Comparison of ENCODE assay signal across 10 cellular contexts in the genomic region with DNA sequence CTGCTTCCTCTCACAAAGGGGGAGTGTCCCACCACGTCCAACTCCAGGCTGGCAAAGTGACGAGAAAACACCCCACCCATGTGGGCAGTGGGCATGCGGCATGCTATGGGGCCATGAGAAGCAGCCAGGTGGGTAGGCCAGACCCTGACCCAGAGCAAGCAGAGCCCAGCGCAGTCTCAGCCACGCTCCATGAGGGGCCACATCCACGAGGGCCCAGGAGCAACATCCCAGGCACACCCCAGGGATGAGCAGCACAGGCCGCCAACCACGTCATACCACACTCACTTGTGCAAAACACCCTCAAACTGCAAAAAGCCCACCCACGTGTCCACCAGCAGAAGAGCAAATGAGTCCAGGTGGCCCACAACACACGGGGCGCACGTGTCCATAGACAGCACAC.
DNase-seq lines count a peak whose midpoint lies in the region; ATAC-seq and TF ChIP-seq lines count a peak whose summit lies in the region.
"Had no signal": no experiment of that assay in that cellular context is flagged by ENCODE, and none has a peak within 500 bp of the region (broad histone marks: within the 10 kb centered on the region; RNA-seq: fewer than 3 reads in every experiment).

No MANE protein-coding gene starts in this region.

- H3K27me3 Mint-ChIP-seq in activated naive CD4-positive, alpha-beta T cell treated with anti-CD3 and anti-CD28 coated beads for 36 hours (ENCODE audit: low read depth), result no peaks in the 10 kb centered on the region
- no peaks in the 10 kb centered on the region for H3K27me3 Mint-ChIP-seq in chondrocyte (ENCODE audit: low read depth)
- H3K27me3 Mint-ChIP-seq in mesothelial cell of epicardium (ENCODE audit: low read depth), result no peaks in the 10 kb centered on the region
- no peaks in the 10 kb centered on the region for H3K27me3 Mint-ChIP-seq in type B pancreatic cell

- no peak for DNase-seq in activated naive CD4-positive, alpha-beta T cell treated with anti-CD3 and anti-CD28 coated beads for 36 hours
- no peak for DNase-seq in activated naive CD4-positive, alpha-beta T cell treated with Interleukin-2 at 50 U/mL for 16 hours
- DNase-seq in chondrocyte (ENCODE audit: low spot score) (no peak), mesothelial cell of epicardium (ENCODE audit: low spot score in 2 of 2, unreplicated experiment in 2 of 2) (no peak), type B pancreatic cell (ENCODE audit: extremely low spot score, unreplicated experiment) (no peak)
- DNase-seq: activated effector memory CD4-positive, alpha-beta T cell treated with Interleukin-2 at 50 U/mL for 16 hours; BE2C had no signal

- CTCF ChIA-PET in activated naive CD4-positive, alpha-beta T cell treated with anti-CD3 and anti-CD28 coated beads for 36 hours (lab: Charles Lee), result interaction anchor here (0.6 to 0.9 kb wide), 4 partner anchors 9 to 519 kb away, joined by 3 to 4 read pairs (median 3); no protein-coding TSS in a partner anchor

- ATAC-seq in GM21825 (IDR thresholded peaks at IDR 0.05; ENCODE audit: unreplicated experiment) (no peak), HG03432 (IDR thresholded peaks at IDR 0.05; ENCODE audit: unreplicated experiment) (no peak), GM18909 (IDR thresholded peaks at IDR 0.05; ENCODE audit: poor library complexity, unreplicated experiment) (no peak)

- H3K36me3 Mint-ChIP-seq in activated naive CD4-positive, alpha-beta T cell treated with anti-CD3 and anti-CD28 coated beads for 36 hours (ENCODE audit: low read depth), result peaks cover 2% of the 10 kb centered on the region
- H3K36me3 Mint-ChIP-seq in chondrocyte (ENCODE audit: low read depth) (no peaks in the 10 kb centered on the region), mesothelial cell of epicardium (no peaks in the 10 kb centered on the region), type B pancreatic cell (peaks cover 3% of the 10 kb centered on the region)

- no peak overlapping the region for H3K4me3 Mint-ChIP-seq in activated naive CD4-positive, alpha-beta T cell treated with anti-CD3 and anti-CD28 coated beads for 36 hours
- no peak overlapping the region for H3K4me3 Mint-ChIP-seq in chondrocyte (ENCODE audit: unreplicated experiment)
- H3K4me3 Mint-ChIP-seq in mesothelial cell of epicardium, result no peak overlapping the region
- H3K4me3 Mint-ChIP-seq in type B pancreatic cell, result no peak overlapping the region

- intact Hi-C loops in activated naive CD4-positive, alpha-beta T cell treated with anti-CD3 and anti-CD28 coated beads for 36 hours (cut with micrococcal nuclease), result loop anchor here (5.0 kb wide), 1 partner anchor 68 kb away; no protein-coding TSS in a partner anchor

- H3K9me3 Mint-ChIP-seq in activated naive CD4-positive, alpha-beta T cell treated with anti-CD3 and anti-CD28 coated beads for 36 hours, result no peaks in the 10 kb centered on the region
- H3K9me3 Mint-ChIP-seq in chondrocyte (ENCODE audit: low read depth) (no peaks in the 10 kb centered on the region), mesothelial cell of epicardium (no peaks in the 10 kb centered on the region), type B pancreatic cell (no peaks in the 10 kb centered on the region)

- H3K4me1 Mint-ChIP-seq in activated naive CD4-positive, alpha-beta T cell treated with anti-CD3 and anti-CD28 coated beads for 36 hours (ENCODE audit: low read depth), result peaks cover 80% of the 10 kb centered on the region
- H3K4me1 Mint-ChIP-seq in chondrocyte (ENCODE audit: low read depth) (peaks cover 64% of the 10 kb centered on the region), mesothelial cell of epicardium (peaks cover 35% of the 10 kb centered on the region), type B pancreatic cell (ENCODE audit: unreplicated experiment) (peaks cover 39% of the 10 kb centered on the region)

- TF ChIP-seq CTCF in chondrocyte (IDR thresholded peaks at IDR 0.05) (no peak), mesothelial cell of epicardium (IDR thresholded peaks at IDR 0.05; ENCODE audit: unreplicated experiment) (no peak), type B pancreatic cell (conservative IDR thresholded peaks at IDR 0.05) (no peak)

- H3K27ac Mint-ChIP-seq in activated naive CD4-positive, alpha-beta T cell treated with anti-CD3 and anti-CD28 coated beads for 36 hours, result peak overlapping the region; percentile 22
- peak overlapping the region; percentile 85 for H3K27ac Mint-ChIP-seq in chondrocyte (ENCODE audit: unreplicated experiment)
- peak overlapping the region; percentile 82 for H3K27ac Mint-ChIP-seq in mesothelial cell of epicardium
- peak overlapping the region; percentile 90 for H3K27ac Mint-ChIP-seq in type B pancreatic cell

Comparison
In these comparisons a context has a peak if more than half of its experiments do, and no peak if none do; other contexts are left out.
1. H3K27ac Mint-ChIP-seq: peak in every context shown above with its lines; median percentile 90 in type B pancreatic cell; 85 in chondrocyte; 82 in mesothelial cell of epicardium; 22 in activated naive CD4-positive, alpha-beta T cell treated with anti-CD3 and anti-CD28 coated beads for 36 hours.